15 cellular contexts compared by ENCODE assay signal in the genomic region with DNA sequence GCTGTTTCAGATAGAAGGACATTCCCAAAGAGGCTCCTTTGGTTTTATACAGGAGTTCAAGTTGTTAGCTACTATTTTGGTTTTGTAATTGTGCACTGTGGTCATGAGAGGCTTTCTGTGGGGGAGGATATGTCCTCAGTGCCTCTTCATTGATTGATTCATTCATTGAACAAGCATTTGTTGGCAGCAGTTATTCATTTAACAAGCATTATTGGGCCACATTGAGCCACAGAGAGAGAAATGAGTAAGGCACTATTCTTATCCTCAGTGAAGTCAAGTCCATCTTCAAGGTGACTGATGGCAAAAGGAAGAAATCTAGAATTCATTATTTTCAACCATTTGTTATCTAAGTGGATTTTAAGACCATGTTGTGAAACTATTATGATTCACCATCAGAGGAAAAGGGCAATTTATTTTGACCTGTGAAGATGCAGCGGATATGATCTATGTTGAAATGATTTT.
DNase-seq lines count a peak whose midpoint lies in the region; ATAC-seq and TF ChIP-seq lines count a peak whose summit lies in the region.
"Had no signal": no experiment of that assay in that cellular context is flagged by ENCODE, and none has a peak within 500 bp of the region (broad histone marks: within the 10 kb centered on the region; RNA-seq: fewer than 3 reads in every experiment).

No MANE protein-coding gene starts in this region.

- POLR2A ChIA-PET in AG04449 (lab: Yijun Ruan, JAX): interaction anchor here (0.7 kb wide), 1 partner anchor 702 kb away, joined by 3 read pairs; no protein-coding TSS in a partner anchor

- no peaks in the 10 kb centered on the region for H3K36me3 Mint-ChIP-seq in activated T-helper 2 cell treated with anti-CD3 and anti-CD28 coated beads, Interferon-gamma antibody, Interleukin-2, Interleukin-4, amounts not matched to agents 10 μg/mL and 5 μg/mL and 100 μg/mL, durations not matched to agents 14 hours and 24 hours and 36 hours (ENCODE audit: low read depth)

- H3K27me3 ChIP-seq in body of pancreas (no peaks in the 10 kb centered on the region), lower lobe of right lung (ENCODE audit: low read depth) (no peaks in the 10 kb centered on the region)
- H3K27me3 ChIP-seq: ascending aorta, esophagus squamous epithelium had no signal

- H3K9me3 Mint-ChIP-seq in activated T-helper 2 cell treated with anti-CD3 and anti-CD28 coated beads, Interferon-gamma antibody, Interleukin-2, Interleukin-4, amounts not matched to agents 10 μg/mL and 5 μg/mL and 100 μg/mL, durations not matched to agents 14 hours and 24 hours and 36 hours: no peaks in the 10 kb centered on the region
- H3K9me3 Mint-ChIP-seq: T-helper 1 cell treated with Interleukin-12 subunit alpha and Interleukin-12 subunit beta and Interleukin-4 antibody, amounts not matched to agents 30 μg/mL and 1 μg/mL, for 36 hours had no signal

- CTCF ChIA-PET in AG04449 (lab: Yijun Ruan, JAX): no interaction called here

- H3K27ac Mint-ChIP-seq in activated T-helper 2 cell treated with anti-CD3 and anti-CD28 coated beads, Interferon-gamma antibody, Interleukin-2, Interleukin-4, amounts not matched to agents 10 μg/mL and 5 μg/mL and 100 μg/mL, durations not matched to agents 14 hours and 24 hours and 36 hours: no peak overlapping the region
- H3K27ac Mint-ChIP-seq: B cell; T-helper 1 cell treated with Interleukin-12 subunit alpha and Interleukin-12 subunit beta and Interleukin-4 antibody, amounts not matched to agents 30 μg/mL and 1 μg/mL, for 36 hours had no signal

- ATAC-seq in HG03432 (IDR thresholded peaks at IDR 0.05; ENCODE audit: unreplicated experiment) (peak; percentile 60), body of pancreas (peak; percentile 24), lower lobe of right lung (no peak), GM21447 (IDR thresholded peaks at IDR 0.05; ENCODE audit: unreplicated experiment) (no peak), HG02571 (IDR thresholded peaks at IDR 0.05; ENCODE audit: unreplicated experiment) (no peak)

- intact Hi-C loops in body of pancreas (cut with DNase I) (no loop called here), lower lobe of right lung (cut with DNase I) (no loop called here)
- intact Hi-C loops in activated T-helper 2 cell treated with anti-CD3 and anti-CD28 coated beads, Interferon-gamma antibody, Interleukin-2, Interleukin-4, amounts not matched to agents 10 μg/mL and 5 μg/mL and 100 μg/mL, durations not matched to agents 14 hours and 24 hours and 36 hours (cut with micrococcal nuclease): no loop called here

- no peak overlapping the region for H3K4me3 Mint-ChIP-seq in activated T-helper 2 cell treated with anti-CD3 and anti-CD28 coated beads, Interferon-gamma antibody, Interleukin-2, Interleukin-4, amounts not matched to agents 10 μg/mL and 5 μg/mL and 100 μg/mL, durations not matched to agents 14 hours and 24 hours and 36 hours (ENCODE audit: low read depth)
- H3K4me3 Mint-ChIP-seq: B cell; T-helper 1 cell treated with Interleukin-12 subunit alpha and Interleukin-12 subunit beta and Interleukin-4 antibody, amounts not matched to agents 30 μg/mL and 1 μg/mL, for 36 hours had no signal

- no peak for TF ChIP-seq POLR2A in body of pancreas (IDR thresholded peaks at IDR 0.05)

- H3K4me1 ChIP-seq in body of pancreas (peaks cover 18% of the 10 kb centered on the region), lower lobe of right lung (peaks cover 18% of the 10 kb centered on the region)
- H3K4me1 ChIP-seq: prostate gland had no signal

- H3K27me3 Mint-ChIP-seq in activated T-helper 2 cell treated with anti-CD3 and anti-CD28 coated beads, Interferon-gamma antibody, Interleukin-2, Interleukin-4, amounts not matched to agents 10 μg/mL and 5 μg/mL and 100 μg/mL, durations not matched to agents 14 hours and 24 hours and 36 hours (ENCODE audit: low read depth): no peaks in the 10 kb centered on the region
- H3K27me3 Mint-ChIP-seq: B cell had no signal

- peak; percentile 77 for DNase-seq in AG04449 (ENCODE audit: low read depth, low spot score)
- no peak for DNase-seq in body of pancreas
- no peak for DNase-seq in lower lobe of right lung
- no peak for DNase-seq in activated T-helper 2 cell treated with anti-CD3 and anti-CD28 coated beads, Interferon-gamma antibody, Interleukin-2, Interleukin-4, amounts not matched to agents 10 μg/mL and 5 μg/mL and 100 μg/mL, durations not matched to agents 14 hours and 24 hours and 36 hours (ENCODE audit: low spot score)
- DNase-seq in NCI-H2196 (lab: John Stamatoyannopoulos, UW; ENCODE audit: unreplicated experiment): no peak
- DNase-seq: esophagus squamous epithelium, MV-4-11, NCI-H526 treated with DMSO at 0.1 percent for 48 hours had no signal

- H3K36me3 ChIP-seq in body of pancreas (replicated peaks in 1 of 2; ENCODE audit: insufficient read depth in 1 of 2, low read depth in 2 of 2) (no peaks in the 10 kb centered on the region), lower lobe of right lung (no peaks in the 10 kb centered on the region)
- H3K36me3 ChIP-seq: ascending aorta, esophagus squamous epithelium, prostate gland had no signal

- peak overlapping the region in 1 of 4 donors; percentile 25 for H3K27ac ChIP-seq in body of pancreas
- peak overlapping the region; percentile 1 for H3K27ac ChIP-seq in lower lobe of right lung
- H3K27ac ChIP-seq: prostate gland had no signal

- H3K4me1 Mint-ChIP-seq in activated T-helper 2 cell treated with anti-CD3 and anti-CD28 coated beads, Interferon-gamma antibody, Interleukin-2, Interleukin-4, amounts not matched to agents 10 μg/mL and 5 μg/mL and 100 μg/mL, durations not matched to agents 14 hours and 24 hours and 36 hours (ENCODE audit: low read depth): no peaks in the 10 kb centered on the region
- H3K4me1 Mint-ChIP-seq: B cell had no signal

- no peak for TF ChIP-seq CTCF in AG04449 (IDR thresholded peaks at IDR 0.05; ENCODE audit: insufficient read depth, low read length, missing control alignments)
- no peak for TF ChIP-seq CTCF in body of pancreas (IDR thresholded peaks at IDR 0.05)
- no peak for TF ChIP-seq CTCF in lower lobe of right lung (IDR thresholded peaks at IDR 0.05)

- H3K9me3 ChIP-seq in body of pancreas: no peaks in the 10 kb centered on the region
- H3K9me3 ChIP-seq in lower lobe of right lung: no peaks in the 10 kb centered on the region
- H3K9me3 ChIP-seq: ascending aorta, esophagus squamous epithelium, prostate gland had no signal

- 81 to 91% methylated on average over 1 of the region's 1 CpG for WGBS in body of pancreas, 2 donors

- H3K4me3 ChIP-seq in AG04449 (ENCODE audit: low read depth, low read length) (no peak overlapping the region), body of pancreas (no peak overlapping the region), lower lobe of right lung (no peak overlapping the region)
- H3K4me3 ChIP-seq: ascending aorta, esophagus squamous epithelium, prostate gland had no signal

Comparison
In these comparisons a context has a peak if more than half of its experiments do, and no peak if none do; other contexts are left out.
1. ATAC-seq: peak in HG03432 (single experiment) and body of pancreas (single experiment); none in lower lobe of right lung (0 of 2), GM21447 (single experiment) and HG02571 (single experiment).